Comparison of ENCODE assay signal across 18 cellular contexts in the genomic region with DNA sequence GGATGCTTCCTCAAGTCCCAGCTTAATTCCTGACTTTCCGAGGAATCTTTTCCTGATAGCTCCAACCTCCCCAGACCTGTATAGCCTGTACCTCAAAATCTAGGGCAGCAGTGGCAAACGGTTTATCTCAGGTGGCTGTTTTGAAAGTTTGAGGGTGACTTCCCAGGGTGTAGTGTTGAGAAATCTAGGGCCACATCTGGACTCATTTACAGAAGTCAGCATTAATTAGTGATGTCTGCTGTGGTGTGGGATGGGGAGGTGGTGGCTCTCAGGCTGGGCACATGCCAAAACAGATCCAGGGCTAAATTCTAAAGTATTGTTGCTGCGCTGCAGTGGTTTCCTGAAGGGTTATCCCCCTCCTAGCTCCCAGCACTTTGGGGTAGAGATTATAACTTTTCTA. TPM values are rescaled to one million over a fixed set of nuclear protein-coding genes. Genes with fewer than 3 reads are reported as not detected.
"Had no signal": no experiment of that assay in that cellular context is flagged by ENCODE, and none has a peak within 500 bp of the region (broad histone marks: within the 10 kb centered on the region; RNA-seq: fewer than 3 reads in every experiment).

No MANE protein-coding gene starts in this region.

- H3K4me3 ChIP-seq: body of pancreas, prostate gland, sigmoid colon, stomach, tibial nerve had no signal

- H3K27me3 ChIP-seq: body of pancreas, sigmoid colon, stomach, tibial nerve had no signal

- H3K36me3 Mint-ChIP-seq: activated naive CD4-positive, alpha-beta T cell treated with anti-CD3 and anti-CD28 coated beads, Interleukin-2, amount 50 U/mL, for 24 hours; immature natural killer cell; naive thymus-derived CD4-positive, alpha-beta T cell had no signal

- H3K4me3 Mint-ChIP-seq: activated B cell treated with CpG ODN at 0.5 μM for 24 hours; activated CD4-positive, alpha-beta T cell treated with anti-CD3 and anti-CD28 coated beads, Interleukin-2, amount 10 ng/mL, durations not matched to agents 24 days and 14 days; activated naive CD4-positive, alpha-beta T cell treated with anti-CD3 and anti-CD28 coated beads, Interleukin-2, amount 50 U/mL, for 24 hours; immature natural killer cell; naive thymus-derived CD4-positive, alpha-beta T cell had no signal

- DNase-seq: activated B cell treated with CpG ODN at 0.5 μM for 24 hours; activated CD4-positive, alpha-beta T cell treated with anti-CD3 and anti-CD28 coated beads, Interleukin-2, amount 10 ng/mL, durations not matched to agents 24 days and 14 days; amniotic stem cell; body of pancreas; cerebellar nuclear complex; dermis blood vessel endothelial cell; immature natural killer cell; left colon; naive thymus-derived CD4-positive, alpha-beta T cell; nucleus accumbens; sigmoid colon; stimulated activated CD4-positive, alpha-beta T cell treated with anti-CD3 and anti-CD28 coated beads, Interleukin-12 subunit alpha, Interleukin-12 subunit beta, amount 100 ng/mL, for 4 hours; stomach; T-helper 2 cell had no signal

- H3K27me3 Mint-ChIP-seq: activated CD4-positive, alpha-beta T cell treated with anti-CD3 and anti-CD28 coated beads, Interleukin-2, amount 10 ng/mL, durations not matched to agents 24 days and 14 days; activated naive CD4-positive, alpha-beta T cell treated with anti-CD3 and anti-CD28 coated beads, Interleukin-2, amount 50 U/mL, for 24 hours had no signal

- H3K9me3 Mint-ChIP-seq: activated B cell treated with CpG ODN at 0.5 μM for 24 hours; activated CD4-positive, alpha-beta T cell treated with anti-CD3 and anti-CD28 coated beads, Interleukin-2, amount 10 ng/mL, durations not matched to agents 24 days and 14 days; activated naive CD4-positive, alpha-beta T cell treated with anti-CD3 and anti-CD28 coated beads, Interleukin-2, amount 50 U/mL, for 24 hours; immature natural killer cell; naive thymus-derived CD4-positive, alpha-beta T cell had no signal

- FAIRE-seq: TTC549 had no signal

- H3K4me1 Mint-ChIP-seq: activated B cell treated with CpG ODN at 0.5 μM for 24 hours; activated CD4-positive, alpha-beta T cell treated with anti-CD3 and anti-CD28 coated beads, Interleukin-2, amount 10 ng/mL, durations not matched to agents 24 days and 14 days; activated naive CD4-positive, alpha-beta T cell treated with anti-CD3 and anti-CD28 coated beads, Interleukin-2, amount 50 U/mL, for 24 hours; immature natural killer cell; naive thymus-derived CD4-positive, alpha-beta T cell had no signal

- H3K27ac Mint-ChIP-seq: activated B cell treated with CpG ODN at 0.5 μM for 24 hours; activated CD4-positive, alpha-beta T cell treated with anti-CD3 and anti-CD28 coated beads, Interleukin-2, amount 10 ng/mL, durations not matched to agents 24 days and 14 days; activated naive CD4-positive, alpha-beta T cell treated with anti-CD3 and anti-CD28 coated beads, Interleukin-2, amount 50 U/mL, for 24 hours; immature natural killer cell; naive thymus-derived CD4-positive, alpha-beta T cell had no signal

- H3K36me3 ChIP-seq: prostate gland, sigmoid colon, stomach, tibial nerve had no signal

- H3K9me3 ChIP-seq: body of pancreas, prostate gland, sigmoid colon, stomach, tibial nerve had no signal

- H3K27ac ChIP-seq: body of pancreas, prostate gland, sigmoid colon, stomach, tibial nerve had no signal

- ATAC-seq: body of pancreas; left colon; naive thymus-derived CD4-positive, alpha-beta T cell had no signal

RNA-seq across cellular contexts. Expression of a gene that starts 38.0 kb away (rescaled TPM):
- total RNA-seq: activated B cell treated with CpG ODN at 0.5 μM for 24 hours had no signal
- polyA plus RNA-seq: naive thymus-derived CD4-positive, alpha-beta T cell had no signal
